ENCODE assay signal across 19 cellular contexts in genomic region chr5:128146671-128147070, GRCh38.
A peak's percentile ranks its signal among the peaks of the same experiment; 100 is the strongest.
DNase-seq lines count a peak whose midpoint lies in the region; ATAC-seq, FAIRE-seq and TF ChIP-seq lines count a peak whose summit lies in the region.
"Had no signal": no experiment of that assay in that cellular context is flagged by ENCODE, and none has a peak within 500 bp of the region (broad histone marks: within the 10 kb centered on the region; RNA-seq: fewer than 3 reads in every experiment).

No MANE protein-coding gene starts in this region.

- DNase-seq in OCI-LY7 (ENCODE audit: low spot score), result no peak
- no peak for DNase-seq in dorsolateral prefrontal cortex
- DNase-seq in keratinocyte (ENCODE audit: low read depth, low spot score), result no peak
- DNase-seq in activated naive CD4-positive, alpha-beta T cell (lab: John Stamatoyannopoulos, UW), result no peak
- DNase-seq: BE2C; C1 segment of cervical spinal cord; Caco-2; CD4-positive, alpha-beta T cell; GOT3; H7; IMR-90 had no signal

- FAIRE-seq in keratinocyte (lab: Jason Lieb, UNC), result peak; percentile 9
- FAIRE-seq: D721Med, G401.6, GM12891, HTR-8/SVneo had no signal

- H4K20me1 ChIP-seq in OCI-LY7 (ENCODE audit: insufficient read depth, low read length) (no peaks in the 10 kb centered on the region), keratinocyte (ENCODE audit: control insufficient read depth, extremely low read depth, insufficient read depth, low read length) (no peaks in the 10 kb centered on the region)

- ATAC-seq in GM19023 (IDR thresholded peaks at IDR 0.05; ENCODE audit: unreplicated experiment), result no peak
- no peak for ATAC-seq in GM18858 (IDR thresholded peaks at IDR 0.05; ENCODE audit: unreplicated experiment)
- ATAC-seq: HCT116 had no signal

- no peak overlapping the region for H3K9ac ChIP-seq in keratinocyte (ENCODE audit: control insufficient read depth, extremely low read depth, insufficient read depth, low read length)

- no peaks in the 10 kb centered on the region for H3K9me1 ChIP-seq in keratinocyte (ENCODE audit: control insufficient read depth, extremely low read depth, insufficient read depth, low read length)

- BruUV-seq in OCI-LY7 (replicated peaks; lab: Mats Ljungman, UMichigan), result TSS peak; percentile 14

- POLR2A ChIA-PET in OCI-LY7 (lab: Charles Lee), result interaction anchor here (0.7 kb wide), 2 partner anchors 81 to 258 kb away, joined by 3 read pairs; no protein-coding TSS in a partner anchor

- H3K36me3 ChIP-seq in OCI-LY7 (ENCODE audit: insufficient read depth, low read length), result peaks cover 53% of the 10 kb centered on the region
- H3K36me3 ChIP-seq in keratinocyte (ENCODE audit: control insufficient read depth in 2 of 2, extremely low read depth in 1 of 2, insufficient read depth in 2 of 2, low read length in 2 of 2), result peaks cover 0 to under 1% of the 10 kb centered on the region in 2 experiments
- H3K36me3 ChIP-seq: BE2C had no signal

- CTCF ChIA-PET in OCI-LY7 (lab: Charles Lee; ENCODE audit: unreplicated experiment), result no interaction called here

- H3K79me2 ChIP-seq in OCI-LY7 (ENCODE audit: insufficient read depth, low read depth, low read length) (no peaks in the 10 kb centered on the region), keratinocyte (ENCODE audit: control insufficient read depth, insufficient read depth, low read length) (no peaks in the 10 kb centered on the region)

- H3K27me3 ChIP-seq in dorsolateral prefrontal cortex (no peaks in the 10 kb centered on the region), keratinocyte (ENCODE audit: control insufficient read depth, extremely low read depth, insufficient read depth, low read length) (no peaks in the 10 kb centered on the region)
- H3K27me3 ChIP-seq: BE2C had no signal

- H2AFZ ChIP-seq in OCI-LY7 (ENCODE audit: low read length) (no peak overlapping the region), keratinocyte (ENCODE audit: control insufficient read depth, low read length) (no peak overlapping the region)

- H3K27ac ChIP-seq in OCI-LY7 (ENCODE audit: low read depth, low read length, poor library complexity, severe bottlenecking) (no peak overlapping the region), dorsolateral prefrontal cortex (peak overlapping the region in 39 of 59 donors; percentile 3 to 93 (median 84)), keratinocyte (ENCODE audit: control insufficient read depth, insufficient read depth, low read length) (no peak overlapping the region), temporal lobe (ENCODE audit: low read depth, low read length) (peak overlapping the region; percentile 40)

- no peaks in the 10 kb centered on the region for H3K4me1 ChIP-seq in OCI-LY7 (ENCODE audit: insufficient read depth, low read length, poor library complexity, severe bottlenecking)
- H3K4me1 ChIP-seq in keratinocyte (ENCODE audit: control insufficient read depth, extremely low read depth, insufficient read depth, low read length), result no peaks in the 10 kb centered on the region
- H3K4me1 ChIP-seq: BE2C had no signal

- H3K9me3 ChIP-seq in OCI-LY7 (ENCODE audit: low read length), result no peaks in the 10 kb centered on the region
- H3K9me3 ChIP-seq in keratinocyte (ENCODE audit: control insufficient read depth, low read depth, low read length), result no peaks in the 10 kb centered on the region
- H3K9me3 ChIP-seq: BE2C, Caco-2 had no signal

- dilution Hi-C loops in keratinocyte (cut with MboI; ENCODE audit: extremely low pct_ligation_motif_present, low sequenced_read_pairs), result no loop called here

- no peaks in the 10 kb centered on the region for H3K9me2 ChIP-seq in OCI-LY7 (ENCODE audit: insufficient read depth, low read length)

- intact Hi-C loops in OCI-LY7 (cut with micrococcal nuclease; ENCODE audit: unreplicated experiment) (no loop called here), dorsolateral prefrontal cortex (cut with DNase I) (loop anchor here in 1 of 2 donors (5.0 kb wide), 1 partner anchor 64 kb away; the partner anchor contains the start of gene SLC12A2)

- H3K4me2 ChIP-seq in OCI-LY7 (ENCODE audit: low read length) (no peak overlapping the region), keratinocyte (ENCODE audit: control insufficient read depth, extremely low read depth, insufficient read depth, low read depth, low read length) (no peak overlapping the region)

- no peak for TF ChIP-seq CTCF in OCI-LY7 (conservative IDR thresholded peaks at IDR 0.05; ENCODE audit: low read length)
- TF ChIP-seq CTCF in dorsolateral prefrontal cortex (IDR thresholded peaks at IDR 0.05 in 54 of 56, conservative IDR thresholded peaks at IDR 0.05 in 2 of 56; ENCODE audit: low read depth in 1 of 56, partially characterized antibody in 56 of 56), result no peak
- TF ChIP-seq CTCF in keratinocyte (optimal IDR thresholded peaks at IDR 0.05 in 1 of 3, IDR thresholded peaks at IDR 0.05 in 1 of 3, conservative IDR thresholded peaks at IDR 0.05 in 1 of 3; ENCODE audit: extremely low read depth in 1 of 3, insufficient read depth in 2 of 3, low read length in 3 of 3), result no peak

- H3K4me3 ChIP-seq in OCI-LY7 (ENCODE audit: low read depth, low read length, poor library complexity, severe bottlenecking) (no peak overlapping the region), dorsolateral prefrontal cortex (no peak overlapping the region), keratinocyte (ENCODE audit: control insufficient read depth in 2 of 3, extremely low read depth in 1 of 3, insufficient read depth in 2 of 3, low read depth in 1 of 3, low read length in 3 of 3) (no peak overlapping the region)

Comparison
In these comparisons a context has a peak if more than half of its experiments do, and no peak if none do; other contexts are left out.
1. H3K27ac ChIP-seq: peak in dorsolateral prefrontal cortex (39 of 59) and temporal lobe (single experiment); none in OCI-LY7 (single experiment) and keratinocyte (single experiment).